ENCODE assay signal across 13 cellular contexts in genomic region chr21:36337099-36337509, GRCh38. TPM values are rescaled to one million over a fixed set of nuclear protein-coding genes. Genes with fewer than 3 reads are reported as not detected.
DNase-seq lines count a peak whose midpoint lies in the region; ATAC-seq, FAIRE-seq and TF ChIP-seq lines count a peak whose summit lies in the region.
"Had no signal": no experiment of that assay in that cellular context is flagged by ENCODE, and none has a peak within 500 bp of the region (broad histone marks: within the 10 kb centered on the region; RNA-seq: fewer than 3 reads in every experiment).

No MANE protein-coding gene starts in this region.

- no peak for TF ChIP-seq CTCF in fibroblast of the aortic adventitia (IDR thresholded peaks at IDR 0.05; ENCODE audit: insufficient read depth, low read length)
- TF ChIP-seq CTCF in upper lobe of right lung (IDR thresholded peaks at IDR 0.05): no peak

- H3K27me3 ChIP-seq in skeletal muscle satellite cell (ENCODE audit: control insufficient read depth, insufficient read depth, low read length) (no peaks in the 10 kb centered on the region), upper lobe of right lung (no peaks in the 10 kb centered on the region)

- peak overlapping the region; percentile 38 for H3K4me2 ChIP-seq in skeletal muscle satellite cell (ENCODE audit: low read length)

- H3K4me3 ChIP-seq in fibroblast of the aortic adventitia (ENCODE audit: low read depth, low read length) (no peak overlapping the region), skeletal muscle satellite cell (ENCODE audit: low read length) (no peak overlapping the region), upper lobe of right lung (no peak overlapping the region)

- H3K9me3 ChIP-seq in skeletal muscle satellite cell (replicated peaks; ENCODE audit: low read length): no peaks in the 10 kb centered on the region
- H3K9me3 ChIP-seq in upper lobe of right lung: no peaks in the 10 kb centered on the region

- H3K27ac ChIP-seq in upper lobe of right lung: no peak overlapping the region

- H3K9ac ChIP-seq in skeletal muscle satellite cell (ENCODE audit: low read depth, low read length): no peak overlapping the region

- DNase-seq in H54 (ENCODE audit: insufficient read length, low spot score) (no peak), fibroblast of the aortic adventitia (ENCODE audit: low read depth) (peak; percentile 75), upper lobe of right lung (no peak)
- no peak for DNase-seq in stimulated activated CD4-positive, alpha-beta T cell treated with anti-CD3 and anti-CD28 coated beads, Interleukin-4, amount 100 ng/mL, for 4 hours
- DNase-seq: activated CD4-positive, alpha-beta T cell treated with anti-CD3 and anti-CD28 coated beads, Interleukin-2, amount 10 ng/mL, durations not matched to agents 24 days and 14 days; NCI-H1436 treated with DMSO at 0.1 percent for 48 hours; NK-92 treated with Interleukin-12 subunit alpha and Interleukin-12 subunit beta, amount 100 ng/mL, for 24 hours had no signal

- peaks cover 50% of the 10 kb centered on the region for H3K36me3 ChIP-seq in skeletal muscle satellite cell (ENCODE audit: insufficient read depth, low read length)
- H3K36me3 ChIP-seq in upper lobe of right lung: peaks cover 75% of the 10 kb centered on the region

- TF ChIP-seq POLR2A in H54 (IDR thresholded peaks at IDR 0.05; ENCODE audit: low read depth, low read length) (no peak), GM18505 (IDR thresholded peaks at IDR 0.05; ENCODE audit: borderline replicate concordance, extremely low read depth, insufficient read depth, insufficient read length) (no peak)

- intact Hi-C loops in upper lobe of right lung (cut with DNase I): no loop called here

- peaks cover 15% of the 10 kb centered on the region for H3K4me1 ChIP-seq in skeletal muscle satellite cell (ENCODE audit: control insufficient read depth, insufficient read depth, low read length)
- peaks cover 7% of the 10 kb centered on the region for H3K4me1 ChIP-seq in upper lobe of right lung

- ATAC-seq in SK-N-SH treated with all-trans-retinoic acid at 6 μM for 48 hours: peak; percentile 63; the same call in 2 of the 3 replicates
- no peak for ATAC-seq in GM18505 (IDR thresholded peaks at IDR 0.05; ENCODE audit: unreplicated experiment)
- ATAC-seq in GM19395 (IDR thresholded peaks at IDR 0.05; ENCODE audit: unreplicated experiment): no peak
- ATAC-seq in upper lobe of right lung: no peak

- peak; percentile 84 for FAIRE-seq in H54 (lab: Jason Lieb, UNC)
- FAIRE-seq: D721Med, GM19239 had no signal

TF ChIP-seq in SK-N-SH treated with all-trans-retinoic acid at 6 μM for 48 hours, 23 proteins besides CTCF, POLR2A, EP300 and RAD21:
- TF ChIP-seq ZNF70 (CRISPR knock-in tag; IDR thresholded peaks at IDR 0.05) (no peak), CSRNP3 (CRISPR knock-in tag; IDR thresholded peaks at IDR 0.05) (no peak), TSHZ2 (CRISPR knock-in tag; IDR thresholded peaks at IDR 0.05) (no peak), ZNF565 (CRISPR knock-in tag; conservative IDR thresholded peaks at IDR 0.05; ENCODE audit: low read depth) (no peak), OSR1 (CRISPR knock-in tag; IDR thresholded peaks at IDR 0.05) (no peak), CSDC2 (CRISPR knock-in tag; IDR thresholded peaks at IDR 0.05) (no peak), POU6F1 (CRISPR knock-in tag; IDR thresholded peaks at IDR 0.05; ENCODE audit: borderline replicate concordance, low read depth) (no peak), BACH2 (CRISPR knock-in tag; IDR thresholded peaks at IDR 0.05; ENCODE audit: borderline replicate concordance) (no peak), ZNF8 (CRISPR knock-in tag; IDR thresholded peaks at IDR 0.05) (no peak), GLIS3 (CRISPR knock-in tag; IDR thresholded peaks at IDR 0.05) (no peak), TOX (CRISPR knock-in tag; IDR thresholded peaks at IDR 0.05; ENCODE audit: borderline replicate concordance) (no peak)

RNA-seq across cellular contexts. Expression of gene MORC3, which starts 17.1 kb away (rescaled TPM):
- total RNA-seq in fibroblast of the aortic adventitia (ENCODE audit: low replicate concordance) (19.5 and 38.1 TPM in 2 replicates), upper lobe of right lung (32.3 TPM)
- 16.2 and 17.2 TPM in 2 replicates for total RNA-seq in skeletal muscle satellite cell (2012; rRNA removed)

RNA-seq across cellular contexts. Expression of gene CHAF1B, which starts 48.1 kb away (rescaled TPM):
- total RNA-seq in fibroblast of the aortic adventitia (ENCODE audit: low replicate concordance): 0.49 and 7.8 TPM in 2 replicates
- 3.5 and 4.3 TPM in 2 replicates for total RNA-seq in skeletal muscle satellite cell (2012; rRNA removed)
- total RNA-seq in upper lobe of right lung: 0.67 TPM
